Comparison of ENCODE assay signal across 24 cellular contexts in the genomic region with DNA sequence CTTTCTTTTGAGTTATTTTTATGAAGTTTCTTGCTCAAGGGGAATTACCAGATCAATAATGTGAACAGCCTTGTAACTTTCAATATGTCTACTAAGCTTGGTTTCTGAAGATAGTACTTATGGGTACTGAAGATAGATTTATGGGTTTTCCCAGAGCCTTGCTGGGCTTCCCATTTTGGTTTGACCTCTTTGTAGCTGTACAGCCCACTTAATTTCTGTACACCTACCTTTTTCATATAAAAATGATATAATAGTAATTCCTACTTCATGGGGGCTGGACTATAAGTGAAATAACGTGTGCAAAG. TPM values are rescaled to one million over a fixed set of nuclear protein-coding genes. Genes with fewer than 3 reads are reported as not detected.
"Had no signal": no experiment of that assay in that cellular context is flagged by ENCODE, and none has a peak within 500 bp of the region (broad histone marks: within the 10 kb centered on the region; RNA-seq: fewer than 3 reads in every experiment).

No MANE protein-coding gene starts in this region.

- H3K27ac ChIP-seq: colonic mucosa, esophagus muscularis mucosa, left lung, neural progenitor cell, right lobe of liver, SJSA1, skin epidermis, thyroid gland, WERI-Rb-1 had no signal

- H3K27ac Mint-ChIP-seq: naive thymus-derived CD4-positive, alpha-beta T cell; neural progenitor cell had no signal

- H3K9me3 ChIP-seq: colonic mucosa, esophagus muscularis mucosa, left lung, right lobe of liver, SJSA1, thyroid gland had no signal

- H3K4me3 ChIP-seq: colonic mucosa, esophagus muscularis mucosa, left lung, lung, neural progenitor cell, right lobe of liver, SJSA1, skin epidermis, thyroid gland had no signal

- DNase-seq: activated CD4-positive, alpha-beta T cell treated with anti-CD3 and anti-CD28 coated beads for 4 hours; activated CD8-positive, alpha-beta memory T cell treated with anti-CD3 and anti-CD28 coated beads for 24 hours; activated CD8-positive, alpha-beta memory T cell treated with anti-CD3 and anti-CD28 coated beads, Interleukin-2, amount 50 U/mL, for 4 hours; activated naive CD4-positive, alpha-beta T cell; amniotic stem cell; colonic mucosa; hippocampal formation; kidney glomerular epithelial cell; left lung; naive thymus-derived CD4-positive, alpha-beta T cell; posterior cingulate gyrus; right lobe of liver; stimulated activated naive CD4-positive, alpha-beta T cell; substantia nigra; T-helper 1 cell; thyroid gland; WERI-Rb-1 had no signal

- ATAC-seq: left lung; naive thymus-derived CD4-positive, alpha-beta T cell; right lobe of liver had no signal

- H3K36me3 ChIP-seq: colonic mucosa, esophagus muscularis mucosa, neural progenitor cell, right lobe of liver, SJSA1, thyroid gland, WERI-Rb-1 had no signal

- H3K4me1 ChIP-seq: colonic mucosa, neural progenitor cell, right lobe of liver, thyroid gland had no signal

- H3K27me3 ChIP-seq: colonic mucosa, esophagus muscularis mucosa, left lung, neural progenitor cell, right lobe of liver, SJSA1, thyroid gland had no signal

- H3K4me1 Mint-ChIP-seq: neural progenitor cell had no signal

- H3K36me3 Mint-ChIP-seq: neural progenitor cell had no signal

- H3K4me3 Mint-ChIP-seq: naive thymus-derived CD4-positive, alpha-beta T cell; neural progenitor cell had no signal

RNA-seq across cellular contexts. Expression of gene IL1R2, which starts 22.2 kb away (rescaled TPM):
- total RNA-seq: bronchial epithelial cell, frontal cortex, SJSA1 had no signal
